Comparison of ENCODE assay signal across 8 cellular contexts in the genomic region with DNA sequence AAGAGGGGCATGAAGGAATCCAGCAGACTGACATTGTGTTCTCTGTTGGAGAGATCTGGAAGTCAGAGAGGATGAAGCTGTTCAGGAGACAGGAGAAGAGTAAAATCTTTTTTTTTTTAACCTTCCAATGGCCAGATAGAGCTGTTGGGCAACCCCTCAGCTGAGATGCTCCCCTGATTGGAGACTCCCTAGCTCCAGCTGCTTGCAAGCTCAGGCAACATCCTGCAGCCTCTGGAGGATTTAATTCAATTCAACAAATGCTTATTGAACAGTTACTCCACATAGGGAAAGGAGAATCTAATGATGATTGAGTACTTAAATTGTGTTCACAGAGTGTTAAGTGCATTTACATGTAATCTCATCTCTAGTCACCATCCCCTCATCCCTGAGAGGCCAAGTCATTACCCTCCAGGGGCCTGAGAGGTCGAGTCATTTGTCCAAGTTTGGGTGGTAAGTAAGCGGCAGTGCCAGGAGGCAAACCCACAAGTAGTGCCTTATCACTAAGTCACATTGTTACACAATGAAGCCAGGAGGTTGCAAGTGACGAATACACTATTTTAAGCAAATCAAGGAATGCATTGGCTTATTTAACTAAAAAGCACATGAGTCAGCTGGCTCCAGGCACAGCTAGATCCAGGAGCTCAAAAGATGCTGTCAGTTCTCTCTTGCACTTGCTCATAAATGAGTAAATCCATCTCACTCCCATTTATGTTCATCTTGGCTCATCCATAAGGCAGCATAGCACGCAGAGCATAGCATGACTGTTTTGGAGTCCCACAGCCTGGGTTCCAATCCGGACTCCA.
DNase-seq lines count a peak whose midpoint lies in the region; ATAC-seq and FAIRE-seq lines count a peak whose summit lies in the region.

No MANE protein-coding gene starts in this region.

- H3K36me3 ChIP-seq in rectal smooth muscle tissue (ENCODE audit: control insufficient read depth, insufficient read depth, low read length), result no peaks in the 10 kb centered on the region

- peak; percentile 98 for FAIRE-seq in RCC 7860 (lab: Jason Lieb, UNC)

- ATAC-seq in GM21528 (IDR thresholded peaks at IDR 0.05; ENCODE audit: low FRiP score, unreplicated experiment) (no peak), HG03175 (IDR thresholded peaks at IDR 0.05; ENCODE audit: unreplicated experiment) (no peak)

- DNase-seq in GM04503 (ENCODE audit: low read depth) (peak; percentile 100), RCC 7860 (ENCODE audit: low spot score) (peak; percentile 100), fibroblast of the conjunctiva (ENCODE audit: low read depth) (peak; percentile 92), T-helper 9 cell (no peak)
- DNase-seq in activated CD4-positive, alpha-beta T cell treated with anti-CD3 and anti-CD28 coated beads for 48 hours, result no peak

- peak overlapping the region; percentile 96 for H3K27ac ChIP-seq in rectal smooth muscle tissue (ENCODE audit: low read depth, low read length)

- H3K27me3 ChIP-seq in rectal smooth muscle tissue (ENCODE audit: control insufficient read depth, insufficient read depth, low read length), result no peaks in the 10 kb centered on the region

- H3K9ac ChIP-seq in rectal smooth muscle tissue (ENCODE audit: low read length), result no peak overlapping the region

- H3K4me3 ChIP-seq in rectal smooth muscle tissue (ENCODE audit: low read length), result no peak overlapping the region

- H3K4me1 ChIP-seq in rectal smooth muscle tissue (ENCODE audit: control insufficient read depth, insufficient read depth, low read length), result peaks cover 56% of the 10 kb centered on the region

Comparison
In these comparisons a context has a peak if more than half of its experiments do, and no peak if none do; other contexts are left out.
1. DNase-seq: peak in GM04503 (single experiment), RCC 7860 (single experiment) and fibroblast of the conjunctiva (single experiment); none in activated CD4-positive, alpha-beta T cell treated with anti-CD3 and anti-CD28 coated beads for 48 hours (single experiment) and T-helper 9 cell (single experiment).